13 cellular contexts compared by ENCODE assay signal in the genomic region with DNA sequence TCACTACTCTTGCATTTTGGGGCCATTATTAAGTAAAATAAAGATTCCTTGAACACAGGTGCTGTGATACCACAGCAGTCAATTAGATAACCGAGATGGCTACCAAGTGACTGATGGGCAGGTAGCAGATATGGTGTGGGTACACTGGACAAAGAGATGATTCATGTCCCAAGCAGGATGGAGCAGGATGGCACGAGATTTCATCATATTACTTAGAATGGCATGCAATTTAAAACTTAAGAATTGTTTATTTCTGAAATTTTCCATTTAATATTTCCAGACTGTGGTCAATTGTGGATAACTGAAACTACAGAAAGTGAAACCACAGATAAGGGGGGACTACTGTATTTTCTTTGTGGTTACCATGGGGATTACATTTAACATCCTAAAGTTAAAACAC. TPM values are rescaled to one million over a fixed set of nuclear protein-coding genes. Genes with fewer than 3 reads are reported as not detected.
DNase-seq lines count a peak whose midpoint lies in the region; ATAC-seq and TF ChIP-seq lines count a peak whose summit lies in the region.
"Had no signal": no experiment of that assay in that cellular context is flagged by ENCODE, and none has a peak within 500 bp of the region (broad histone marks: within the 10 kb centered on the region; RNA-seq: fewer than 3 reads in every experiment).

No MANE protein-coding gene starts in this region.

- peaks cover 23% of the 10 kb centered on the region for H3K4me1 Mint-ChIP-seq in MCF 10A (ENCODE audit: insufficient read depth, unreplicated experiment)
- H3K4me1 Mint-ChIP-seq in natural killer cell: peaks cover 19 to 23% of the 10 kb centered on the region in 2 donors

- H3K36me3 Mint-ChIP-seq in MCF 10A (ENCODE audit: insufficient read depth, unreplicated experiment) (peaks cover 2% of the 10 kb centered on the region), natural killer cell (peaks cover 14% of the 10 kb centered on the region)

- no TSS peak for BruUV-seq in MCF 10A (replicated peaks; lab: Mats Ljungman, UMichigan)

- H3K4me3 ChIP-seq in GM23248: no peak overlapping the region
- H3K4me3 ChIP-seq: suprapubic skin had no signal

- H3K27me3 Mint-ChIP-seq in MCF 10A (ENCODE audit: insufficient read depth, unreplicated experiment) (no peaks in the 10 kb centered on the region), natural killer cell (ENCODE audit: low read depth in 2 of 2) (no peaks in the 10 kb centered on the region)
- H3K27me3 Mint-ChIP-seq: CD4-positive, alpha-beta memory T cell had no signal

- H3K27ac Mint-ChIP-seq in MCF 10A (ENCODE audit: low read depth, unreplicated experiment): peak overlapping the region; percentile 85
- H3K27ac Mint-ChIP-seq in natural killer cell: peak overlapping the region; percentile 40 to 99

- no peaks in the 10 kb centered on the region for H3K27me3 ChIP-seq in GM23248 (replicated peaks; ENCODE audit: insufficient read depth)
- H3K27me3 ChIP-seq: suprapubic skin had no signal

- POLR2A ChIA-PET in MCF 10A (lab: Yijun Ruan, JAX): interaction anchor here (0.6 to 2.8 kb wide), 12 partner anchors 8 to 908 kb away, joined by 3 to 14 read pairs (median 4); partner anchors contain the start of gene ZFP36L1

- DNase-seq in GM23248: peak; percentile 36
- DNase-seq in NCI-H226: peak; percentile 22
- peak; percentile 42 for DNase-seq in MCF 10A (ENCODE audit: unreplicated experiment)
- DNase-seq in natural killer cell: no peak
- DNase-seq in putamen (ENCODE audit: low spot score): no peak
- no peak for DNase-seq in effector CD4-positive, alpha-beta T cell
- DNase-seq: activated CD4-positive, alpha-beta T cell treated with anti-CD3 and anti-CD28 coated beads for 48 hours; activated effector memory CD4-positive, alpha-beta T cell treated with anti-CD3 and anti-CD28 coated beads, Interleukin-2, amount 50 U/mL, for 16 hours; caudate nucleus; CD4-positive, alpha-beta memory T cell; NCI-H2107 had no signal

- no peak overlapping the region; the same call in 1 of the 2 replicates for H3K9ac ChIP-seq in GM23248

- no peak overlapping the region for H3K27ac ChIP-seq in GM23248
- H3K27ac ChIP-seq: suprapubic skin had no signal

- H3F3A ChIP-seq in GM23248 (ENCODE audit: insufficient read depth): peaks cover 18% of the 10 kb centered on the region

- no peaks in the 10 kb centered on the region for H4K20me1 ChIP-seq in GM23248 (ENCODE audit: insufficient read depth)

- in situ Hi-C loops in GM23248 (cut with MboI): no loop called here

- intact Hi-C loops in MCF 10A (cut with micrococcal nuclease): no loop called here
- intact Hi-C loops in natural killer cell (cut with micrococcal nuclease): no loop called here

- H3K9me3 ChIP-seq in GM23248 (ENCODE audit: low read depth): no peaks in the 10 kb centered on the region
- H3K9me3 ChIP-seq: suprapubic skin had no signal

- CTCF ChIA-PET in MCF 10A (lab: Yijun Ruan, JAX): no interaction called here

- H3K36me3 ChIP-seq in GM23248 (ENCODE audit: low read depth): no peaks in the 10 kb centered on the region
- H3K36me3 ChIP-seq: suprapubic skin had no signal

- H3K79me2 ChIP-seq in GM23248 (ENCODE audit: insufficient read depth): peaks cover 16% of the 10 kb centered on the region

- no peak for TF ChIP-seq CTCF in MCF 10A (IDR thresholded peaks at IDR 0.05; ENCODE audit: unreplicated experiment)
- no peak for TF ChIP-seq CTCF in natural killer cell (IDR thresholded peaks at IDR 0.05)

- 91 to 92% methylated on average over 2 of the region's 2 CpGs for WGBS in GM23248 (ENCODE audit: low coverage in 1 of 2, low lambda C conversion rate in 2 of 2, missing lambda C conversion rate in 2 of 2), 2 experiments

- peaks cover 10% of the 10 kb centered on the region for H3K9me3 Mint-ChIP-seq in MCF 10A (ENCODE audit: unreplicated experiment)
- H3K9me3 Mint-ChIP-seq in natural killer cell: peaks cover 5 to 9% of the 10 kb centered on the region in 2 donors

- H3K4me1 ChIP-seq in GM23248 (ENCODE audit: insufficient read depth): peaks cover 5% of the 10 kb centered on the region; the same call in 1 of the 2 replicates

- H3K4me2 ChIP-seq in GM23248 (ENCODE audit: unreplicated experiment): peak overlapping the region; percentile 5

- H3K9me2 ChIP-seq in GM23248 (ENCODE audit: insufficient read depth): no peaks in the 10 kb centered on the region

- ATAC-seq in natural killer cell: no peak
- no peak for ATAC-seq in HG02870 (IDR thresholded peaks at IDR 0.05; ENCODE audit: unreplicated experiment)

- H3K4me3 Mint-ChIP-seq in MCF 10A (ENCODE audit: unreplicated experiment) (no peak overlapping the region), natural killer cell (no peak overlapping the region)
- H3K4me3 Mint-ChIP-seq: CD4-positive, alpha-beta memory T cell had no signal

- H2AFZ ChIP-seq in GM23248: no peak overlapping the region

RNA-seq across cellular contexts. Expression of gene ZFP36L1, which starts 7.5 kb away (rescaled TPM):
- 88.0 and 92.9 TPM in 2 replicates for total RNA-seq in GM23248 (2014; rRNA removed; shearing (Covaris generic))
- polyA plus RNA-seq in GM23248 (2016; fragmentation: Nextera tagmentation; extraction: Ambion mirVana): 599 and 620 TPM in 2 replicates
- total RNA-seq in MCF 10A (2022): 376 and 426 TPM in 2 replicates
- 100 to 1,000 TPM; 143 to 167 (median 166) TPM for total RNA-seq in natural killer cell

Comparison
In these comparisons a context has a peak if more than half of its experiments do, and no peak if none do; other contexts are left out.
1. DNase-seq: peak in GM23248 (single experiment), NCI-H226 (single experiment) and MCF 10A (single experiment); none in natural killer cell (single experiment), putamen (single experiment) and effector CD4-positive, alpha-beta T cell (single experiment).